ENCODE assay signal across 8 cellular contexts in genomic region chr12:59595097-59595496, GRCh38. TPM values are rescaled to one million over a fixed set of nuclear protein-coding genes. Genes with fewer than 3 reads are reported as not detected.
DNase-seq lines count a peak whose midpoint lies in the region; ATAC-seq and TF ChIP-seq lines count a peak whose summit lies in the region.

No MANE protein-coding gene starts in this region.

- TF ChIP-seq POLR2A in heart left ventricle (IDR thresholded peaks at IDR 0.05): no peak
- TF ChIP-seq POLR2A in uterus (IDR thresholded peaks at IDR 0.05): no peak

- DNase-seq in heart left ventricle: no peak
- DNase-seq in cardiac septum (ENCODE audit: low spot score): no peak
- no peak for DNase-seq in activated naive CD8-positive, alpha-beta T cell treated with anti-CD3 and anti-CD28 coated beads, Interleukin-2, amount 50 U/mL, for 24 hours
- no peak for DNase-seq in lower lobe of right lung
- DNase-seq in uterus: no peak
- no peak for DNase-seq in HUDEP-2 (lab: John Stamatoyannopoulos, UW; ENCODE audit: unreplicated experiment in 76 of 76)
- DNase-seq in posterior cingulate gyrus: no peak

- H3K4me1 Mint-ChIP-seq in activated naive CD8-positive, alpha-beta T cell treated with anti-CD3 and anti-CD28 coated beads, Interleukin-2, amount 50 U/mL, for 24 hours: peaks cover 49% of the 10 kb centered on the region

- H3K9me3 ChIP-seq in heart left ventricle: no peaks in the 10 kb centered on the region
- H3K9me3 ChIP-seq in lower lobe of right lung: no peaks in the 10 kb centered on the region
- H3K9me3 ChIP-seq in uterus: no peaks in the 10 kb centered on the region

- 6 to 8% (median 6%) methylated on average over 1 of the region's 1 CpG for WGBS in heart left ventricle, 4 donors

- H3K27ac Mint-ChIP-seq in activated naive CD8-positive, alpha-beta T cell treated with anti-CD3 and anti-CD28 coated beads, Interleukin-2, amount 50 U/mL, for 24 hours: peak overlapping the region; percentile 100

- H3K4me1 ChIP-seq in heart left ventricle (peaks cover 0 to 35% (median 21%) of the 10 kb centered on the region in 12 donors), lower lobe of right lung (peaks cover 19% of the 10 kb centered on the region), uterus (peaks cover 0 to 7% of the 10 kb centered on the region in 2 donors)

- peak overlapping the region; percentile 61 to 87 (median 70) for H3K4me3 ChIP-seq in heart left ventricle
- peak overlapping the region; percentile 78 for H3K4me3 ChIP-seq in lower lobe of right lung
- peak overlapping the region; percentile 51 to 83 for H3K4me3 ChIP-seq in uterus

- no peaks in the 10 kb centered on the region for H3K27me3 ChIP-seq in heart left ventricle
- H3K27me3 ChIP-seq in lower lobe of right lung (ENCODE audit: low read depth): no peaks in the 10 kb centered on the region
- H3K27me3 ChIP-seq in uterus: no peaks in the 10 kb centered on the region

- ATAC-seq in heart left ventricle (no peak), lower lobe of right lung (no peak), HG03460 (IDR thresholded peaks at IDR 0.05; ENCODE audit: unreplicated experiment) (no peak)
- ATAC-seq in activated naive CD8-positive, alpha-beta T cell treated with anti-CD3 and anti-CD28 coated beads, Interleukin-2, amount 50 U/mL, for 24 hours: no peak

- H3K27me3 Mint-ChIP-seq in activated naive CD8-positive, alpha-beta T cell treated with anti-CD3 and anti-CD28 coated beads, Interleukin-2, amount 50 U/mL, for 24 hours: no peaks in the 10 kb centered on the region

- no peak for TF ChIP-seq CTCF in heart left ventricle (IDR thresholded peaks at IDR 0.05)
- no peak for TF ChIP-seq CTCF in lower lobe of right lung (IDR thresholded peaks at IDR 0.05)
- no peak for TF ChIP-seq CTCF in uterus (IDR thresholded peaks at IDR 0.05)

- H3K4me3 Mint-ChIP-seq in activated naive CD8-positive, alpha-beta T cell treated with anti-CD3 and anti-CD28 coated beads, Interleukin-2, amount 50 U/mL, for 24 hours: peak overlapping the region; percentile 88

- H3K36me3 Mint-ChIP-seq in activated naive CD8-positive, alpha-beta T cell treated with anti-CD3 and anti-CD28 coated beads, Interleukin-2, amount 50 U/mL, for 24 hours (ENCODE audit: low read depth): peaks cover 17% of the 10 kb centered on the region

- H3K27ac ChIP-seq in heart left ventricle (peak overlapping the region in 11 of 12 donors; percentile 92 to 98 (median 97)), lower lobe of right lung (peak overlapping the region; percentile 94), uterus (peak overlapping the region; percentile 96 to 99)

- no peaks in the 10 kb centered on the region for H3K36me3 ChIP-seq in heart left ventricle
- no peaks in the 10 kb centered on the region for H3K36me3 ChIP-seq in lower lobe of right lung
- no peaks in the 10 kb centered on the region for H3K36me3 ChIP-seq in uterus

- intact Hi-C loops in heart left ventricle (cut with DNase I) (loop anchor here in 6 of 10 donors (5.0 to 10.0 kb wide), 9 partner anchors 67 to 210 kb away; no protein-coding TSS in a partner anchor), cardiac septum (cut with DNase I) (loop anchor here (5.0 kb wide), 2 partner anchors 67 to 212 kb away; no protein-coding TSS in a partner anchor), lower lobe of right lung (cut with DNase I) (no loop called here), uterus (cut with DNase I; ENCODE audit: low total_unique reads) (no loop called here), posterior cingulate gyrus (cut with DNase I) (loop anchor here (5.0 to 10.0 kb wide), 2 partner anchors 187 to 190 kb away; no protein-coding TSS in a partner anchor)

- H3K9me3 Mint-ChIP-seq in activated naive CD8-positive, alpha-beta T cell treated with anti-CD3 and anti-CD28 coated beads, Interleukin-2, amount 50 U/mL, for 24 hours: no peaks in the 10 kb centered on the region

RNA-seq across cellular contexts. Expression of gene SLC16A7, which starts 0.7 kb away (rescaled TPM):
- total RNA-seq in heart left ventricle: 100 to 1,000 TPM in 8 of 9 donors, 10 to 100 TPM in 1; 60.6 to 227 (median 169) TPM
- polyA plus RNA-seq in heart left ventricle: 10 to 100 TPM; 18.4 to 19.0 TPM
- total RNA-seq in cardiac septum: 90.1 TPM
- total RNA-seq in lower lobe of right lung: 13.3 TPM
- total RNA-seq in uterus: 10 to 100 TPM; 12.3 to 32.4 (median 29.6) TPM

Comparison
In these comparisons a context has a peak if more than half of its experiments do, and no peak if none do; other contexts are left out.
1. intact Hi-C loops: an anchor here in heart left ventricle (5.0 to 10.0 kb wide), cardiac septum (5.0 kb wide) and posterior cingulate gyrus (5.0 to 10.0 kb wide); none called in lower lobe of right lung and uterus.